ENCODE assay signal across 1 cellular context in the genomic region with DNA sequence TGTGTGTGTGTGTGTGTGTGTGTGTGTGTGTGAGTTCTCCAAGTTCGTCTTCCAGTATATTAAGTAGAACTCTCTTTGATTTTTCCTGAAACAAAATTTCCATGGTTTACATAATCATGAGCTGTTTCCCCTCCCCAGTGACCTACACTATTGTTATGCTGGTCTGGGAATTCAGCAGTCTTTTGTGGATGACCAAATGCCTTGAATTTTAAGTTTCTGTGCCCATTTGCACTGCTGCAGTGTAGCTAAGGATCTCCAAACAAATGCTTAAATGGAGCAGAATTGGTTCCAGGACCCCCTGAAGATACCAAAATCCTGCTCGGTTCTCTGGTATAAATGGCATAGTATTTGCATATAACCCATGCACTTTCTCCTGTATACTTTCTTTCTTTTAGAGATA.
TF ChIP-seq lines count a peak whose summit lies in the region.

No MANE protein-coding gene starts in this region.

TF ChIP-seq in GM23338, 12 proteins besides CTCF, POLR2A, EP300 and RAD21 (continued from another document):
- TF ChIP-seq ZNF462 (CRISPR knock-in tag; IDR thresholded peaks at IDR 0.05), result peak; percentile 45; the same call in 1 of the 2 replicates
- no peak for TF ChIP-seq EZH2 (IDR thresholded peaks at IDR 0.05; ENCODE audit: low read depth, unreplicated experiment)
- peak; percentile 42; the same call in 1 of the 2 replicates for TF ChIP-seq NANOG (IDR thresholded peaks at IDR 0.05; ENCODE audit: borderline replicate concordance)
- TF ChIP-seq, protein P1, sequence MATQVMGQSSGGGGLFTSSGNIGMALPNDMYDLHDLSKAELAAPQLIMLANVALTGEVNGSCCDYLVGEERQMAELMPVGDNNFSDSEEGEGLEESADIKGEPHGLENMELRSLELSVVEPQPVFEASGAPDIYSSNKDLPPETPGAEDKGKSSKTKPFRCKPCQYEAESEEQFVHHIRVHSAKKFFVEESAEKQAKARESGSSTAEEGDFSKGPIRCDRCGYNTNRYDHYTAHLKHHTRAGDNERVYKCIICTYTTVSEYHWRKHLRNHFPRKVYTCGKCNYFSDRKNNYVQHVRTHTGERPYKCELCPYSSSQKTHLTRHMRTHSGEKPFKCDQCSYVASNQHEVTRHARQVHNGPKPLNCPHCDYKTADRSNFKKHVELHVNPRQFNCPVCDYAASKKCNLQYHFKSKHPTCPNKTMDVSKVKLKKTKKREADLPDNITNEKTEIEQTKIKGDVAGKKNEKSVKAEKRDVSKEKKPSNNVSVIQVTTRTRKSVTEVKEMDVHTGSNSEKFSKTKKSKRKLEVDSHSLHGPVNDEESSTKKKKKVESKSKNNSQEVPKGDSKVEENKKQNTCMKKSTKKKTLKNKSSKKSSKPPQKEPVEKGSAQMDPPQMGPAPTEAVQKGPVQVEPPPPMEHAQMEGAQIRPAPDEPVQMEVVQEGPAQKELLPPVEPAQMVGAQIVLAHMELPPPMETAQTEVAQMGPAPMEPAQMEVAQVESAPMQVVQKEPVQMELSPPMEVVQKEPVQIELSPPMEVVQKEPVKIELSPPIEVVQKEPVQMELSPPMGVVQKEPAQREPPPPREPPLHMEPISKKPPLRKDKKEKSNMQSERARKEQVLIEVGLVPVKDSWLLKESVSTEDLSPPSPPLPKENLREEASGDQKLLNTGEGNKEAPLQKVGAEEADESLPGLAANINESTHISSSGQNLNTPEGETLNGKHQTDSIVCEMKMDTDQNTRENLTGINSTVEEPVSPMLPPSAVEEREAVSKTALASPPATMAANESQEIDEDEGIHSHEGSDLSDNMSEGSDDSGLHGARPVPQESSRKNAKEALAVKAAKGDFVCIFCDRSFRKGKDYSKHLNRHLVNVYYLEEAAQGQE (IDR thresholded peaks at IDR 0.05; ENCODE audit: unreplicated experiment), result no peak
- TF ChIP-seq, protein P2, sequence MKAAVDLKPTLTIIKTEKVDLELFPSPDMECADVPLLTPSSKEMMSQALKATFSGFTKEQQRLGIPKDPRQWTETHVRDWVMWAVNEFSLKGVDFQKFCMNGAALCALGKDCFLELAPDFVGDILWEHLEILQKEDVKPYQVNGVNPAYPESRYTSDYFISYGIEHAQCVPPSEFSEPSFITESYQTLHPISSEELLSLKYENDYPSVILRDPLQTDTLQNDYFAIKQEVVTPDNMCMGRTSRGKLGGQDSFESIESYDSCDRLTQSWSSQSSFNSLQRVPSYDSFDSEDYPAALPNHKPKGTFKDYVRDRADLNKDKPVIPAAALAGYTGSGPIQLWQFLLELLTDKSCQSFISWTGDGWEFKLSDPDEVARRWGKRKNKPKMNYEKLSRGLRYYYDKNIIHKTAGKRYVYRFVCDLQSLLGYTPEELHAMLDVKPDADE (IDR thresholded peaks at IDR 0.05), result no peak
- 0 out of 2 replicates have a peak, but pooled peaks have one; percentile 44 for TF ChIP-seq CREB1 (CRISPR knock-in tag; IDR thresholded peaks at IDR 0.05; ENCODE audit: low read depth)
- no peak for TF ChIP-seq EZH2phosphoT487 (IDR thresholded peaks at IDR 0.05; ENCODE audit: unreplicated experiment)
- no peak for TF ChIP-seq STAT1 (IDR thresholded peaks at IDR 0.05; ENCODE audit: unreplicated experiment)
